In genomic region chr5:159990506-159990905, GRCh38 we compare ENCODE assay signal across 18 cellular contexts. TPM values are rescaled to one million over a fixed set of nuclear protein-coding genes. Genes with fewer than 3 reads are reported as not detected.
A peak's percentile ranks its signal among the peaks of the same experiment; 100 is the strongest.
DNase-seq lines count a peak whose midpoint lies in the region; ATAC-seq, FAIRE-seq and TF ChIP-seq lines count a peak whose summit lies in the region.
"Had no signal": no experiment of that assay in that cellular context is flagged by ENCODE, and none has a peak within 500 bp of the region (broad histone marks: within the 10 kb centered on the region; RNA-seq: fewer than 3 reads in every experiment).

No MANE protein-coding gene starts in this region.

- BruUV-seq in IMR-90 (replicated peaks; lab: Mats Ljungman, UMichigan) = no TSS peak

- no peak for FAIRE-seq in D721Med (lab: Jason Lieb, UNC)

- no peak overlapping the region for H3K18ac ChIP-seq in IMR-90 (ENCODE audit: low read depth, low read length)

- no peak overlapping the region for H3K23ac ChIP-seq in IMR-90 (ENCODE audit: low read depth, low read length)

- no peak for DNase-seq in D721Med (ENCODE audit: insufficient read length, low spot score)
- DNase-seq in IMR-90 = no peak
- DNase-seq in SK-N-SH = no peak
- peak; percentile 9 for DNase-seq in myocyte (ENCODE audit: low read depth)
- DNase-seq in central memory CD4-positive, alpha-beta T cell = no peak
- no peak for DNase-seq in NCI-H2029 (lab: John Stamatoyannopoulos, UW)
- DNase-seq in activated CD4-positive, alpha-beta T cell treated with anti-CD3 and anti-CD28 coated beads, Interleukin-2, amount 50 U/mL, for 1 hour = no peak
- DNase-seq: amygdala; CD4-positive, alpha-beta memory T cell; erythroblast; hippocampal formation; left cardiac atrium; NCI-H146; SHP77 treated with DMSO at 0.1 percent for 48 hours; stimulated activated CD8-positive, alpha-beta memory T cell treated with anti-CD3 and anti-CD28 coated beads, Interleukin-4, amount 100 ng/mL, for 48 hours; transverse colon had no signal

- POLR2A ChIA-PET in IMR-90 (lab: Charles Lee; ENCODE audit: unreplicated experiment) (no interaction called here), SK-N-SH (lab: Yijun Ruan, JAX) (no interaction called here)

- no peak overlapping the region for H3K56ac ChIP-seq in IMR-90 (ENCODE audit: extremely low read depth, insufficient read depth, low read length)

- no peak overlapping the region for H2BK20ac ChIP-seq in IMR-90 (ENCODE audit: low read depth, low read length)

- H3K79me1 ChIP-seq in IMR-90 (ENCODE audit: low read depth in 1 of 2, low read length in 2 of 2) = no peaks in the 10 kb centered on the region

- H3K4me1 ChIP-seq in IMR-90 (ENCODE audit: control insufficient read depth, insufficient read depth, low read length) = peaks cover 2% of the 10 kb centered on the region; the same call in 1 of the 2 replicates
- H3K4me1 ChIP-seq in SK-N-SH (ENCODE audit: control insufficient read depth in 1 of 2, insufficient read depth in 2 of 2, low read depth in 1 of 2, low read length in 1 of 2) = no peaks in the 10 kb centered on the region

- H3F3A ChIP-seq in SK-N-SH (replicated peaks; ENCODE audit: insufficient read depth) = no peaks in the 10 kb centered on the region

- H3K79me2 ChIP-seq in SK-N-SH (ENCODE audit: insufficient read depth) = no peaks in the 10 kb centered on the region

- H3K27ac ChIP-seq in IMR-90 (ENCODE audit: insufficient read depth, low read length) = no peak overlapping the region
- H3K27ac ChIP-seq in SK-N-SH (ENCODE audit: low read depth in 2 of 2, low read length in 1 of 2) = no peak overlapping the region
- H3K27ac ChIP-seq: transverse colon had no signal

- H4K20me1 ChIP-seq in IMR-90 (ENCODE audit: insufficient read depth, low read length) = no peaks in the 10 kb centered on the region
- no peaks in the 10 kb centered on the region for H4K20me1 ChIP-seq in SK-N-SH (ENCODE audit: insufficient read depth)

- no CpG with 5 or more reads among the region's 2 CpGs for WGBS in IMR-90 (ENCODE audit: extremely low coverage in 2 of 2, insufficient read length in 1 of 2), 2 experiments
- WGBS in SK-N-SH (ENCODE audit: low lambda C conversion rate) = 41% methylated on average over 2 of the region's 2 CpGs

- no peak overlapping the region for H2AK5ac ChIP-seq in IMR-90 (ENCODE audit: low read depth, low read length)

- no peak overlapping the region for H3K4ac ChIP-seq in IMR-90 (ENCODE audit: low read depth, low read length)

- H3K27me3 ChIP-seq in IMR-90 (ENCODE audit: control insufficient read depth, insufficient read depth, low read length) = peaks cover 4% of the 10 kb centered on the region
- H3K27me3 ChIP-seq in SK-N-SH (ENCODE audit: insufficient read depth) = no peaks in the 10 kb centered on the region

- no peaks in the 10 kb centered on the region for H3K9me2 ChIP-seq in SK-N-SH

- H3K36me3 ChIP-seq in IMR-90 (ENCODE audit: control insufficient read depth, insufficient read depth, low read length) (no peaks in the 10 kb centered on the region), SK-N-SH (replicated peaks in 1 of 2; ENCODE audit: control insufficient read depth in 1 of 2, insufficient read depth in 2 of 2, low read length in 1 of 2) (no peaks in the 10 kb centered on the region)
- H3K36me3 ChIP-seq: transverse colon had no signal

- TF ChIP-seq POLR2A in IMR-90 (IDR thresholded peaks at IDR 0.05; ENCODE audit: low read depth, low read length) = no peak

- no peak for TF ChIP-seq EP300 in SK-N-SH (IDR thresholded peaks at IDR 0.05; ENCODE audit: borderline replicate concordance in 1 of 2, low read depth in 1 of 2, low read length in 1 of 2)

- H3K14ac ChIP-seq in IMR-90 (replicated peaks; ENCODE audit: low read depth, low read length) = no peak overlapping the region

- dilution Hi-C loops in IMR-90 (cut with HindIII; ENCODE audit: low sequenced_read_pairs, unreplicated experiment) = no loop called here

- H3K9ac ChIP-seq in IMR-90 (ENCODE audit: low read depth, low read length) (no peak overlapping the region), SK-N-SH (no peak overlapping the region)

- CTCF ChIA-PET in IMR-90 (lab: Yijun Ruan, JAX) = no interaction called here
- CTCF ChIA-PET in SK-N-SH (lab: Yijun Ruan, JAX) = interaction anchor here (0.9 kb wide), 1 partner anchor 11 kb away, joined by 3 read pairs; no protein-coding TSS in a partner anchor

- no peak overlapping the region for H3K4me3 ChIP-seq in IMR-90 (ENCODE audit: insufficient read depth, low read depth, low read length)
- no peak overlapping the region for H3K4me3 ChIP-seq in SK-N-SH (ENCODE audit: low read depth in 2 of 2, low read length in 1 of 2)
- H3K4me3 ChIP-seq: GM23338, transverse colon had no signal

- no peak overlapping the region for H4K8ac ChIP-seq in IMR-90 (ENCODE audit: low read depth in 2 of 2, low read length in 2 of 2)

- H2AK9ac ChIP-seq in IMR-90 (replicated peaks; ENCODE audit: low read depth, low read length, poor library complexity) = no peak overlapping the region

- H4K91ac ChIP-seq in IMR-90 (ENCODE audit: insufficient read depth, low read depth, low read length) = no peak overlapping the region

- ATAC-seq in IMR-90 (ENCODE audit: low read depth) = no peak
- no peak for ATAC-seq in HG03469 (IDR thresholded peaks at IDR 0.05; ENCODE audit: unreplicated experiment)
- ATAC-seq: GM23338, left cardiac atrium had no signal

- H2BK5ac ChIP-seq in IMR-90 (ENCODE audit: low read depth, low read length, poor library complexity, severe bottlenecking) = no peak overlapping the region

- TF ChIP-seq RAD21 in IMR-90 (IDR thresholded peaks at IDR 0.05; ENCODE audit: low read length) (peak; percentile 35; the same call in 1 of the 2 replicates), SK-N-SH (IDR thresholded peaks at IDR 0.05; ENCODE audit: low read length) (0 out of 2 replicates have a peak, but pooled peaks have one; percentile 15)

- H3K4me2 ChIP-seq in IMR-90 (ENCODE audit: low read depth, low read length) = no peak overlapping the region
- no peak overlapping the region for H3K4me2 ChIP-seq in SK-N-SH
- H3K4me2 ChIP-seq: GM23338 had no signal

- H3K9me1 ChIP-seq in IMR-90 (ENCODE audit: insufficient read depth, low read length) = 0 out of 2 replicates have a peak, but pooled peaks cover 3% of the 10 kb centered on the region

- intact Hi-C loops in IMR-90 (cut with micrococcal nuclease) = no loop called here

- peak; percentile 20 for TF ChIP-seq CTCF in D721Med (IDR thresholded peaks at IDR 0.05; ENCODE audit: insufficient read depth, missing control alignments)
- TF ChIP-seq CTCF in IMR-90 (conservative IDR thresholded peaks at IDR 0.05; ENCODE audit: low read depth, low read length) = peak; percentile 31; the same call in 1 of the 2 replicates
- peak; percentile 50 for TF ChIP-seq CTCF in SK-N-SH (IDR thresholded peaks at IDR 0.05)

- in situ Hi-C loops in IMR-90 (cut with MboI; ENCODE audit: low sequenced_read_pairs) = no loop called here

- peaks cover 6% of the 10 kb centered on the region for H3K9me3 ChIP-seq in IMR-90 (ENCODE audit: control insufficient read depth, insufficient read depth, low read length)
- H3K9me3 ChIP-seq in SK-N-SH = no peaks in the 10 kb centered on the region; the same call in 1 of the 2 replicates

- no peak overlapping the region for H2BK120ac ChIP-seq in IMR-90 (ENCODE audit: low read depth, low read length)

- H2AFZ ChIP-seq in IMR-90 (replicated peaks; ENCODE audit: low read length, poor library complexity) (no peak overlapping the region), SK-N-SH (ENCODE audit: low read depth) (no peak overlapping the region)
- H2AFZ ChIP-seq: GM23338 had no signal

- no peak overlapping the region for H4K5ac ChIP-seq in IMR-90 (ENCODE audit: low read depth, low read length)

- H2BK15ac ChIP-seq in IMR-90 (ENCODE audit: low read depth, low read length) = no peak overlapping the region

TF ChIP-seq in IMR-90, 13 proteins besides CTCF, POLR2A, EP300 and RAD21:
- TF ChIP-seq MAZ (IDR thresholded peaks at IDR 0.05; ENCODE audit: borderline replicate concordance, low read depth, low read length) = no peak
- peak; percentile 22; the same call in 1 of the 2 replicates for TF ChIP-seq SMC3 (IDR thresholded peaks at IDR 0.05; ENCODE audit: low read depth, low read length)

TF ChIP-seq in SK-N-SH, 30 proteins besides CTCF, POLR2A, EP300 and RAD21:
- TF ChIP-seq NRF1 (IDR thresholded peaks at IDR 0.05; ENCODE audit: low read depth, low read length) (no peak), SMC3 (IDR thresholded peaks at IDR 0.05; ENCODE audit: low read depth, low read length) (0 out of 2 replicates have a peak, but pooled peaks have one; percentile 7)

RNA-seq across cellular contexts. Expression of gene TTC1, which starts 18.4 kb away (rescaled TPM):
- total RNA-seq in IMR-90 (2012; rRNA removed) (23.1 and 46.9 TPM in 2 replicates), myocyte (71.2 and 72.0 TPM in 2 replicates)
- polyA plus RNA-seq in IMR-90 (2012; rRNA removed) (36.0 and 41.1 TPM in 2 replicates), SK-N-SH (2012; rRNA removed) (37.0 and 42.1 TPM in 2 replicates)
- 6.2 and 23.5 TPM in 2 replicates for polyA plus RNA-seq in IMR-90 (2012; cell fraction: cytosol; rRNA removed)
- polyA plus RNA-seq in IMR-90 (2012; cell fraction: nucleus; rRNA removed; ENCODE audit: low replicate concordance) = 2.0 and 11.3 TPM in 2 replicates
- 47.8 and 64.8 TPM in 2 replicates for polyA plus RNA-seq in SK-N-SH (2012; cell fraction: cytosol; rRNA removed)
- polyA plus RNA-seq in SK-N-SH (2012; cell fraction: nucleus; rRNA removed) = 23.2 and 23.4 TPM in 2 replicates
- polyA plus RNA-seq in myocyte (2012) = 64.3 TPM
